ENCODE assay signal across 9 cellular contexts in the genomic region with DNA sequence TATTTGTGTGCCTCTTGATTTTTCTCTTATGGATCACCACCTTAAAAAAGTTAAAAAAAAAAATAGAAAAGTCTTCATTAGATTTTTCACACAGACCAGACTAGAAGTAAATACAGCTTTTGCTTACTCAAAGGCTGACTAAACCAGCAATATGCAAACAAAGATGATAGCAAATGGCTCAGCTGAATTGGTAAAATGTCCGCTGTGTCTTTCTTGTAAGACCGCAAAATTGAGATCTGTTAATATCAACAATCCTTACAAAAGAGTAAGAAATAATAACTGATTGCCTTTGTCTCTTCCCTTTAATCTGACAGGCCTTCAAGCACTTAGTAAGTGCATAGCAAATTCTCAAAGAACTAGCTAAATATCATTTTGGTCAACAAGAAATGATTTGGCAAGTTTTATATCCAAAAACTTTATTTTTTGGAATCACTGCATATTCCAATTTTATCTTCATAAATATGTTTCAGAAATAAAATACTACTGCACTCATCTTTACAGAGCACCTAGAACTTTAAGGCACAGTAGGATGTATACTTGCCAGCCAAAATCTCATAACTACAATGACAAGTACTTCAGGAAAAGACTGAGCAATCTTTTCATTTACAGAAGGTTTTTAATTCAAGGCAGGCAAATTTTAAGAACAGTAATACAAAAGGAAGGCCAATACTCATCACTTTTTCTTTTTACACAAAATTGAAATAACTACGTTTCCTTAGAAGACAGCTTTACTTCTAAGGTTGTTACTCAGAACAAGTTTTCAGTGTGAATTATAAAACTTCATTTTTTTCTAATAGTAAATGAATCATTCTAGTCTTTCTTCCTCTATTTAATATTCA.
A peak's percentile ranks its signal among the peaks of the same experiment; 100 is the strongest.
DNase-seq lines count a peak whose midpoint lies in the region; ATAC-seq, FAIRE-seq and TF ChIP-seq lines count a peak whose summit lies in the region.
"Had no signal": no experiment of that assay in that cellular context is flagged by ENCODE, and none has a peak within 500 bp of the region (broad histone marks: within the 10 kb centered on the region; RNA-seq: fewer than 3 reads in every experiment).

No MANE protein-coding gene starts in this region.

- no peak for FAIRE-seq in RCC 7860 (lab: Jason Lieb, UNC)
- FAIRE-seq: TTC549 had no signal

- intact Hi-C loops in posterior cingulate gyrus (cut with DNase I) = loop anchor here (5.0 kb wide), 1 partner anchor 44 kb away; the partner anchor contains the start of gene WBP4

- peak overlapping the region; percentile 89 for H3K27ac Mint-ChIP-seq in stimulated activated naive B cell treated with anti-CD40 and anti-IgM and Interleukin-4, amounts not matched to agents 10 μg/mL and 1 μg/mL and 100 μg/mL, for 72 hours

- peak overlapping the region; percentile 86 for H3K4me3 Mint-ChIP-seq in stimulated activated naive B cell treated with anti-CD40 and anti-IgM and Interleukin-4, amounts not matched to agents 10 μg/mL and 1 μg/mL and 100 μg/mL, for 72 hours

- no peak for TF ChIP-seq CTCF in fibroblast of mammary gland (conservative IDR thresholded peaks at IDR 0.05; ENCODE audit: control insufficient read depth, insufficient read depth, low read depth, low read length)

- ATAC-seq in stimulated activated naive B cell treated with anti-CD40 and anti-IgM and Interleukin-4, amounts not matched to agents 10 μg/mL and 1 μg/mL and 100 μg/mL, for 72 hours (replicated peaks) = peak in 1 of 2 donors; percentile 17

- peak; percentile 41 for DNase-seq in NCI-H146 (lab: John Stamatoyannopoulos, UW)
- no peak for DNase-seq in NCI-H146 treated with DMSO at 0.1 percent for 48 hours (lab: John Stamatoyannopoulos, UW; ENCODE audit: unreplicated experiment)
- peak; percentile 82 for DNase-seq in RKO (ENCODE audit: low spot score)
- DNase-seq in fibroblast of mammary gland (ENCODE audit: low read depth) = no peak
- no peak for DNase-seq in stimulated activated naive B cell treated with anti-CD40 and anti-IgM and Interleukin-4, amounts not matched to agents 10 μg/mL and 1 μg/mL and 100 μg/mL, for 72 hours
- no peak for DNase-seq in RCC 7860 (ENCODE audit: low spot score)
- DNase-seq in HuH-7.5 (ENCODE audit: low spot score) = no peak
- no peak for DNase-seq in posterior cingulate gyrus

- peaks cover 17 to 29% of the 10 kb centered on the region in 2 donors for H3K36me3 Mint-ChIP-seq in stimulated activated naive B cell treated with anti-CD40 and anti-IgM and Interleukin-4, amounts not matched to agents 10 μg/mL and 1 μg/mL and 100 μg/mL, for 72 hours

- H3K4me1 Mint-ChIP-seq in stimulated activated naive B cell treated with anti-CD40 and anti-IgM and Interleukin-4, amounts not matched to agents 10 μg/mL and 1 μg/mL and 100 μg/mL, for 72 hours = peaks cover 25 to 49% of the 10 kb centered on the region in 2 donors

- no peaks in the 10 kb centered on the region for H3K9me3 Mint-ChIP-seq in stimulated activated naive B cell treated with anti-CD40 and anti-IgM and Interleukin-4, amounts not matched to agents 10 μg/mL and 1 μg/mL and 100 μg/mL, for 72 hours

- no peaks in the 10 kb centered on the region for H3K27me3 Mint-ChIP-seq in stimulated activated naive B cell treated with anti-CD40 and anti-IgM and Interleukin-4, amounts not matched to agents 10 μg/mL and 1 μg/mL and 100 μg/mL, for 72 hours

- H3K4me3 ChIP-seq in fibroblast of mammary gland (ENCODE audit: control insufficient read depth, low read depth, low read length) = peak overlapping the region; percentile 49

Comparison
In these comparisons a context has a peak if more than half of its experiments do, and no peak if none do; other contexts are left out.
1. DNase-seq: peak in NCI-H146 (single experiment) and RKO (single experiment); none in NCI-H146 treated with DMSO at 0.1 percent for 48 hours (single experiment), fibroblast of mammary gland (single experiment), stimulated activated naive B cell treated with anti-CD40 and anti-IgM and Interleukin-4, amounts not matched to agents 10 μg/mL and 1 μg/mL and 100 μg/mL, for 72 hours (single experiment), RCC 7860 (single experiment), HuH-7.5 (single experiment) and posterior cingulate gyrus (0 of 10).